In the genomic region with DNA sequence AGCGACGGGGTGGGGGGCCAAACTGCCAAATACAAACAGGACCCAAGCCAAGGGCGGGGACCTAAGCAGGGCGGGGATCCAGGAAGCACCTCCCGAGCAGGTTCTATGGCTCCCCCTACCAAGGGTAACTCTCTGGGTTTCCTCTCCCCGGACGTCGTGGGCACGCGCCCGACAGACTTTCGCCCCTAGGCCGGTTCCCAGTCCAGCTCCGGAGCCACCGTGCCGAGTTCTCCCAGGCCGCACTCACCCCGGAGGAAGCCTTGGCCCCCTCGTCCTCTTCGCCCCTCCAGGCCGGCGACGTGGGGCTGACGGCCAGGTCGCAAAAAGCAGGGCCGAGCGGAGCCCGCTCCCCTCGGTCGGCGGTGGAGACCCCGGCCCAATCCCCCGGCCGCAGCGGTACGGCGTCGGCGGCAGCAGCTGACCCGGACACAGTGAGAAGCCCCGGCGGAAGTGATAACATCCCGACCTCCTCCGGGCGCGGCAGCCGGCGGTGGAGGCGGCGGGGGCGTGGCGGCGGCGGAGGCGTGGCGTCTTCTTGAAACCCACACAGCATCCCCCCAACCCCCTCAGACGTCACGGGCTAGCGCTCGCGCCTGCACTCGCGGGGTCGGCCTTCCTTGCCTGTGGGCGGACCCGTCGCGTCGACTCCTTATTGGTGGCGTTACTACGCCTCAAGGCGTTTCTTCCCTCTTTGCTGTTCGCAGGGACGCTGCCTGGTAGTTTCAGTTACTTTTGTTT, we compare ENCODE assay signal across 8 cellular contexts. TPM values are rescaled to one million over a fixed set of nuclear protein-coding genes. Genes with fewer than 3 reads are reported as not detected.
DNase-seq lines count a peak whose midpoint lies in the region; ATAC-seq, FAIRE-seq and TF ChIP-seq lines count a peak whose summit lies in the region.

A gene with protein sequence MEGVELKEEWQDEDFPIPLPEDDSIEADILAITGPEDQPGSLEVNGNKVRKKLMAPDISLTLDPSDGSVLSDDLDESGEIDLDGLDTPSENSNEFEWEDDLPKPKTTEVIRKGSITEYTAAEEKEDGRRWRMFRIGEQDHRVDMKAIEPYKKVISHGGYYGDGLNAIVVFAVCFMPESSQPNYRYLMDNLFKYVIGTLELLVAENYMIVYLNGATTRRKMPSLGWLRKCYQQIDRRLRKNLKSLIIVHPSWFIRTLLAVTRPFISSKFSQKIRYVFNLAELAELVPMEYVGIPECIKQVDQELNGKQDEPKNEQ (minus strand): TSS at position 433 of the 738 bp plus-strand sequence. CDS start 6,863 bp downstream, outside the sequence.

- no peaks in the 10 kb centered on the region for H3K36me3 ChIP-seq in breast epithelium

- H3K4me1 ChIP-seq in A549, result peaks cover 29% of the 10 kb centered on the region
- H3K4me1 ChIP-seq in breast epithelium, result peaks cover 0 to 22% of the 10 kb centered on the region in 2 donors

- ATAC-seq in A549 (peak; percentile 95 to 98), GM18867 (IDR thresholded peaks at IDR 0.05; ENCODE audit: unreplicated experiment) (peak; percentile 77), HG03103 (IDR thresholded peaks at IDR 0.05; ENCODE audit: low read depth, unreplicated experiment) (peak; percentile 71)

- FAIRE-seq in A549 (lab: Jason Lieb, UNC), result peak; percentile 76

- 1% methylated on average over 49 of the region's 74 CpGs for WGBS in A549 (ENCODE audit: missing lambda C conversion rate)

- H3K27ac ChIP-seq in A549, result peak within 1 kb of the TSS; percentile 94 to 97
- H3K27ac ChIP-seq in VCaP, result peak within 1 kb of the TSS; percentile 91
- peak within 1 kb of the TSS; percentile 99 for H3K27ac ChIP-seq in breast epithelium
- peak within 1 kb of the TSS; percentile 95 to 100 (median 99) for H3K27ac ChIP-seq in skin epidermis

- intact Hi-C loops in breast epithelium (cut with DNase I; ENCODE audit: low total_unique reads), result no loop called here

- TF ChIP-seq CTCF in A549 (IDR thresholded peaks at IDR 0.05) (no peak), VCaP (conservative IDR thresholded peaks at IDR 0.05) (no peak), breast epithelium (IDR thresholded peaks at IDR 0.05) (peak in 1 of 3 donors; percentile 7)

- peak within 1 kb of the TSS; percentile 92 for H3K4me2 ChIP-seq in A549

- H3K27me3 ChIP-seq in breast epithelium, result no peaks in the 10 kb centered on the region

- CTCF ChIA-PET in A549 (lab: Yijun Ruan, JAX), result interaction anchor here (0.8 to 6.3 kb wide), 8 partner anchors 9 to 832 kb away, joined by 3 to 132 read pairs (median 4); a partner anchor contains a TSS

- H3K4me3 ChIP-seq in A549 (peak within 1 kb of the TSS; percentile 80), breast epithelium (peak within 1 kb of the TSS; percentile 74 to 97 (median 94)), iPS-18c (ENCODE audit: insufficient read depth, low read depth, low read length) (peak within 1 kb of the TSS; percentile 96), skin epidermis (peak within 1 kb of the TSS; percentile 77 to 99 (median 81))

- 0 out of 5 replicates have a peak, but pooled peaks of 1 of the 2 experiments have one; percentile 15 for TF ChIP-seq EP300 in A549 (IDR thresholded peaks at IDR 0.05)

- POLR2A ChIA-PET in A549 (lab: Yijun Ruan, JAX), result interaction anchor here (0.5 to 1.9 kb wide), 14 partner anchors 9 to 791 kb away, joined by 3 to 13 read pairs (median 4); a partner anchor contains a TSS

- DNase-seq in A549 (ENCODE audit: low read depth in 1 of 2, low spot score in 1 of 2) (peak; percentile 98 to 100), NCI-H2196 treated with DMSO at 0.1 percent for 48 hours (lab: John Stamatoyannopoulos, UW; ENCODE audit: unreplicated experiment) (peak; percentile 78), breast epithelium (ENCODE audit: low spot score in 2 of 2) (peak; percentile 98 to 99)

- no peak for TF ChIP-seq RAD21 in A549 (conservative IDR thresholded peaks at IDR 0.05 in 1 of 2, IDR thresholded peaks at IDR 0.05 in 1 of 2)

- TF ChIP-seq POLR2A in A549 (IDR thresholded peaks at IDR 0.05; ENCODE audit: low read length) (peak; percentile 56), breast epithelium (IDR thresholded peaks at IDR 0.05) (peak; percentile 83)

- no peaks in the 10 kb centered on the region for H3K9me3 ChIP-seq in A549
- H3K9me3 ChIP-seq in breast epithelium, result no peaks in the 10 kb centered on the region
- no peaks in the 10 kb centered on the region for H3K9me3 ChIP-seq in iPS-18c (ENCODE audit: control insufficient read depth, insufficient read depth, low read length)

TF ChIP-seq in A549, 52 proteins besides CTCF, POLR2A, EP300 and RAD21 (continues in another document):
- TF ChIP-seq RCOR1 (IDR thresholded peaks at IDR 0.05; ENCODE audit: low read depth, low read length) (no peak), ZNF302 (CRISPR knock-in tag; IDR thresholded peaks at IDR 0.05) (no peak), POLR2AphosphoS2 (conservative IDR thresholded peaks at IDR 0.05; ENCODE audit: low read length) (no peak), SMC3 (IDR thresholded peaks at IDR 0.05) (no peak), TFCP2L1 (CRISPR knock-in tag; IDR thresholded peaks at IDR 0.05) (peak; percentile 44; the same call in 1 of the 2 replicates), GATA3 (IDR thresholded peaks at IDR 0.05; ENCODE audit: borderline replicate concordance) (0 out of 2 replicates have a peak, but pooled peaks have one; percentile 21), HOXA7 (CRISPR knock-in tag; IDR thresholded peaks at IDR 0.05) (no peak), FOXS1 (CRISPR knock-in tag; IDR thresholded peaks at IDR 0.05) (no peak), RARB (CRISPR knock-in tag; IDR thresholded peaks at IDR 0.05) (no peak), SREBF2 (IDR thresholded peaks at IDR 0.05) (no peak), ESRRA (IDR thresholded peaks at IDR 0.05; ENCODE audit: borderline replicate concordance, low read length) (no peak), RFX5 (IDR thresholded peaks at IDR 0.05) (0 out of 2 replicates have a peak, but pooled peaks have one; percentile 54), CHD2 (IDR thresholded peaks at IDR 0.05; ENCODE audit: low read length, partially characterized antibody) (peak; percentile 32), CBX8 (IDR thresholded peaks at IDR 0.05) (no peak), TP53 (CRISPR knock-in tag; IDR thresholded peaks at IDR 0.05) (peak; percentile 11; the same call in 1 of the 2 replicates)
- TF ChIP-seq, protein P1, sequence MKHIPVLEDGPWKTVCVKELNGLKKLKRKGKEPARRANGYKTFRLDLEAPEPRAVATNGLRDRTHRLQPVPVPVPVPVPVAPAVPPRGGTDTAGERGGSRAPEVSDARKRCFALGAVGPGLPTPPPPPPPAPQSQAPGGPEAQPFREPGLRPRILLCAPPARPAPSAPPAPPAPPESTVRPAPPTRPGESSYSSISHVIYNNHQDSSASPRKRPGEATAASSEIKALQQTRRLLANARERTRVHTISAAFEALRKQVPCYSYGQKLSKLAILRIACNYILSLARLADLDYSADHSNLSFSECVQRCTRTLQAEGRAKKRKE (CRISPR knock-in tag; IDR thresholded peaks at IDR 0.05; ENCODE audit: low read depth), result no peak
- TF ChIP-seq, protein P2, sequence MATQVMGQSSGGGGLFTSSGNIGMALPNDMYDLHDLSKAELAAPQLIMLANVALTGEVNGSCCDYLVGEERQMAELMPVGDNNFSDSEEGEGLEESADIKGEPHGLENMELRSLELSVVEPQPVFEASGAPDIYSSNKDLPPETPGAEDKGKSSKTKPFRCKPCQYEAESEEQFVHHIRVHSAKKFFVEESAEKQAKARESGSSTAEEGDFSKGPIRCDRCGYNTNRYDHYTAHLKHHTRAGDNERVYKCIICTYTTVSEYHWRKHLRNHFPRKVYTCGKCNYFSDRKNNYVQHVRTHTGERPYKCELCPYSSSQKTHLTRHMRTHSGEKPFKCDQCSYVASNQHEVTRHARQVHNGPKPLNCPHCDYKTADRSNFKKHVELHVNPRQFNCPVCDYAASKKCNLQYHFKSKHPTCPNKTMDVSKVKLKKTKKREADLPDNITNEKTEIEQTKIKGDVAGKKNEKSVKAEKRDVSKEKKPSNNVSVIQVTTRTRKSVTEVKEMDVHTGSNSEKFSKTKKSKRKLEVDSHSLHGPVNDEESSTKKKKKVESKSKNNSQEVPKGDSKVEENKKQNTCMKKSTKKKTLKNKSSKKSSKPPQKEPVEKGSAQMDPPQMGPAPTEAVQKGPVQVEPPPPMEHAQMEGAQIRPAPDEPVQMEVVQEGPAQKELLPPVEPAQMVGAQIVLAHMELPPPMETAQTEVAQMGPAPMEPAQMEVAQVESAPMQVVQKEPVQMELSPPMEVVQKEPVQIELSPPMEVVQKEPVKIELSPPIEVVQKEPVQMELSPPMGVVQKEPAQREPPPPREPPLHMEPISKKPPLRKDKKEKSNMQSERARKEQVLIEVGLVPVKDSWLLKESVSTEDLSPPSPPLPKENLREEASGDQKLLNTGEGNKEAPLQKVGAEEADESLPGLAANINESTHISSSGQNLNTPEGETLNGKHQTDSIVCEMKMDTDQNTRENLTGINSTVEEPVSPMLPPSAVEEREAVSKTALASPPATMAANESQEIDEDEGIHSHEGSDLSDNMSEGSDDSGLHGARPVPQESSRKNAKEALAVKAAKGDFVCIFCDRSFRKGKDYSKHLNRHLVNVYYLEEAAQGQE (IDR thresholded peaks at IDR 0.05), result peak; percentile 29; the same call in 1 of the 2 replicates
- TF ChIP-seq, protein P3, sequence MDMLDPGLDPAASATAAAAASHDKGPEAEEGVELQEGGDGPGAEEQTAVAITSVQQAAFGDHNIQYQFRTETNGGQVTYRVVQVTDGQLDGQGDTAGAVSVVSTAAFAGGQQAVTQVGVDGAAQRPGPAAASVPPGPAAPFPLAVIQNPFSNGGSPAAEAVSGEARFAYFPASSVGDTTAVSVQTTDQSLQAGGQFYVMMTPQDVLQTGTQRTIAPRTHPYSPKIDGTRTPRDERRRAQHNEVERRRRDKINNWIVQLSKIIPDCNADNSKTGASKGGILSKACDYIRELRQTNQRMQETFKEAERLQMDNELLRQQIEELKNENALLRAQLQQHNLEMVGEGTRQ (IDR thresholded peaks at IDR 0.05), result no peak; the same call in 1 of the 2 replicates

RNA-seq across cellular contexts. Expression of the gene that starts here (rescaled TPM):
- polyA plus RNA-seq in A549 (2011; rRNA removed), result 93.6 and 146 TPM in 2 replicates
- 70.7 and 79.3 TPM in 2 replicates for polyA plus RNA-seq in A549 (2012; cell fraction: cytosol; rRNA removed)
- 35.6 and 40.7 TPM in 2 replicates for polyA plus RNA-seq in A549 (2012; cell fraction: nucleus; rRNA removed)
- 90.8 to 107 TPM (median 101 TPM) in 3 replicates for polyA plus RNA-seq in A549 (2017; fragmentation: RNase III; extraction: RNeasy Plus Mini Kit Qiagen cat#74134 plus additional on column Dnase treatment)
- polyA minus RNA-seq in A549 (2011; rRNA and poly(A)+ RNA removed), result 23.4 and 24.4 TPM in 2 replicates
- 100 to 1,000 TPM; 167 TPM for total RNA-seq in breast epithelium

Comparison
In these comparisons a context has a peak if more than half of its experiments do, and no peak if none do; other contexts are left out.
1. Peak in every context shown above with its lines: DNase-seq, ATAC-seq, H3K4me3 ChIP-seq and H3K27ac ChIP-seq.